19 cellular contexts compared by ENCODE assay signal in genomic region chr2:236161082-236161462, GRCh38. TPM values are rescaled to one million over a fixed set of nuclear protein-coding genes. Genes with fewer than 3 reads are reported as not detected.
A peak's percentile ranks its signal among the peaks of the same experiment; 100 is the strongest.
DNase-seq lines count a peak whose midpoint lies in the region; ATAC-seq and TF ChIP-seq lines count a peak whose summit lies in the region.
"Had no signal": no experiment of that assay in that cellular context is flagged by ENCODE, and none has a peak within 500 bp of the region (broad histone marks: within the 10 kb centered on the region; RNA-seq: fewer than 3 reads in every experiment).

No MANE protein-coding gene starts in this region.

- TF ChIP-seq CTCF in GM13977 (IDR thresholded peaks at IDR 0.05; ENCODE audit: extremely low read depth, insufficient read depth, missing control alignments) (no peak), PC-3 (conservative IDR thresholded peaks at IDR 0.05; ENCODE audit: low read depth, low read length) (no peak)

- in situ Hi-C loops in GM13977 (cut with MboI; ENCODE audit: low pct_unique_long_range_greater_than_20kb, low sequenced_read_pairs, unreplicated experiment) = no loop called here

- no peak overlapping the region for H3K9ac ChIP-seq in PC-3 (ENCODE audit: low read length)

- H3K27ac ChIP-seq in PC-3 (ENCODE audit: low read length) = no peak overlapping the region
- H3K27ac ChIP-seq: PC-9, SJCRH30 had no signal

- H3F3A ChIP-seq in PC-3 (ENCODE audit: low read length, unreplicated experiment) = no peaks in the 10 kb centered on the region

- no TSS peak for BruUV-seq in PC-3 (replicated peaks; lab: Mats Ljungman, UMichigan)

- H3K4me1 Mint-ChIP-seq in activated naive CD8-positive, alpha-beta T cell treated with anti-CD3 and anti-CD28 coated beads for 36 hours = peaks cover 2% of the 10 kb centered on the region

- DNase-seq in GM13977 (ENCODE audit: low spot score) = peak; percentile 41
- no peak for DNase-seq in PC-3
- DNase-seq in mesenteric fat pad (ENCODE audit: low spot score) = peak; percentile 76
- DNase-seq in EL = no peak
- DNase-seq in activated CD4-positive, alpha-beta T cell treated with anti-CD3 and anti-CD28 coated beads, Interleukin-2, amount 50 U/mL, for 4 hours = no peak
- no peak for DNase-seq in activated naive CD8-positive, alpha-beta T cell treated with anti-CD3 and anti-CD28 coated beads for 36 hours
- DNase-seq: Caco-2; CD4-positive, CD25-positive, alpha-beta regulatory T cell; KBM-7; NCI-H1105 treated with DMSO at 0.1 percent for 48 hours; NCI-H1694; NCI-H345; NCI-H524 treated with DMSO at 0.1 percent for 48 hours; PC-9; SJCRH30 had no signal

- H3K36me3 Mint-ChIP-seq in activated naive CD8-positive, alpha-beta T cell treated with anti-CD3 and anti-CD28 coated beads for 36 hours = no peaks in the 10 kb centered on the region
- H3K36me3 Mint-ChIP-seq: CD4-positive, CD25-positive, alpha-beta regulatory T cell had no signal

- H3K4me3 ChIP-seq in PC-3 (ENCODE audit: low read length) = no peak overlapping the region
- H3K4me3 ChIP-seq: HAP-1, PC-9, SJCRH30 had no signal

- CTCF ChIA-PET in PC-3 (lab: Charles Lee) = no interaction called here

- intact Hi-C loops in PC-3 (cut with micrococcal nuclease) = no loop called here

- H3K4me2 ChIP-seq in PC-3 (ENCODE audit: low read length) = no peak overlapping the region
- H3K4me2 ChIP-seq: PC-9 had no signal

- H3K27ac Mint-ChIP-seq in activated naive CD8-positive, alpha-beta T cell treated with anti-CD3 and anti-CD28 coated beads for 36 hours = no peak overlapping the region
- H3K27ac Mint-ChIP-seq: B cell; CD4-positive, CD25-positive, alpha-beta regulatory T cell had no signal

- H4K20me1 ChIP-seq in PC-3 (ENCODE audit: low read length) = no peaks in the 10 kb centered on the region

- H3K4me1 ChIP-seq in PC-3 (ENCODE audit: insufficient read depth, low read length) = no peaks in the 10 kb centered on the region
- H3K4me1 ChIP-seq: Caco-2, SJCRH30 had no signal

- no peaks in the 10 kb centered on the region for H3K27me3 ChIP-seq in PC-3 (ENCODE audit: low read length)
- H3K27me3 ChIP-seq: SJCRH30 had no signal

- peak; percentile 21; the same call in 1 of the 2 replicates for ATAC-seq in PC-3
- ATAC-seq in HG03378 (IDR thresholded peaks at IDR 0.05; ENCODE audit: unreplicated experiment) = no peak

- H3K79me2 ChIP-seq in PC-3 (ENCODE audit: low read length) = peaks cover 16% of the 10 kb centered on the region

- no peak overlapping the region for H2AFZ ChIP-seq in PC-3 (ENCODE audit: low read length)
- H2AFZ ChIP-seq: PC-9 had no signal

- H3K4me3 Mint-ChIP-seq in activated naive CD8-positive, alpha-beta T cell treated with anti-CD3 and anti-CD28 coated beads for 36 hours = no peak overlapping the region
- H3K4me3 Mint-ChIP-seq: B cell; CD4-positive, CD25-positive, alpha-beta regulatory T cell had no signal

- no peaks in the 10 kb centered on the region for H3K9me3 Mint-ChIP-seq in activated naive CD8-positive, alpha-beta T cell treated with anti-CD3 and anti-CD28 coated beads for 36 hours

- H3K27me3 Mint-ChIP-seq in activated naive CD8-positive, alpha-beta T cell treated with anti-CD3 and anti-CD28 coated beads for 36 hours = peaks cover 70% of the 10 kb centered on the region

- no peaks in the 10 kb centered on the region for H3K36me3 ChIP-seq in PC-3 (ENCODE audit: low read depth, low read length)
- H3K36me3 ChIP-seq: HAP-1 had no signal

- POLR2A ChIA-PET in PC-3 (lab: Charles Lee; ENCODE audit: unreplicated experiment) = no interaction called here

- H3K9me2 ChIP-seq in PC-3 (replicated peaks; ENCODE audit: low read length) = no peaks in the 10 kb centered on the region

- no peaks in the 10 kb centered on the region for H3K9me3 ChIP-seq in PC-3 (ENCODE audit: low read length)
- H3K9me3 ChIP-seq: Caco-2, HAP-1, SJCRH30 had no signal

RNA-seq across cellular contexts. Expression of gene GBX2, which starts 7.1 kb away (rescaled TPM):
- 30.5 and 40.5 TPM in 2 replicates for total RNA-seq in PC-3 (2014; rRNA removed)
- not detected for total RNA-seq in mesenteric fat pad
- total RNA-seq in activated naive CD8-positive, alpha-beta T cell treated with anti-CD3 and anti-CD28 coated beads for 36 hours = not detected
- total RNA-seq: B cell; CD4-positive, CD25-positive, alpha-beta regulatory T cell; PC-9; T-helper 1 cell treated with Interleukin-12 subunit alpha and Interleukin-12 subunit beta and Interleukin-4 antibody, amounts not matched to agents 30 ng/mL and 1 ng/mL, for 36 hours had no signal

Comparison
In these comparisons a context has a peak if more than half of its experiments do, and no peak if none do; other contexts are left out.
1. DNase-seq: peak in GM13977 (single experiment) and mesenteric fat pad (single experiment); none in PC-3 (single experiment), EL (single experiment), activated CD4-positive, alpha-beta T cell treated with anti-CD3 and anti-CD28 coated beads, Interleukin-2, amount 50 U/mL, for 4 hours (0 of 2) and activated naive CD8-positive, alpha-beta T cell treated with anti-CD3 and anti-CD28 coated beads for 36 hours (single experiment).
2. RNA of gene GBX2, which starts 7.1 kb away (total RNA-seq): 30.5 to 40.5 TPM in PC-3; not detected in mesenteric fat pad (single experiment) and not detected in activated naive CD8-positive, alpha-beta T cell treated with anti-CD3 and anti-CD28 coated beads for 36 hours; every median in the first group is over 10 times any median in the second.